In the genomic region with DNA sequence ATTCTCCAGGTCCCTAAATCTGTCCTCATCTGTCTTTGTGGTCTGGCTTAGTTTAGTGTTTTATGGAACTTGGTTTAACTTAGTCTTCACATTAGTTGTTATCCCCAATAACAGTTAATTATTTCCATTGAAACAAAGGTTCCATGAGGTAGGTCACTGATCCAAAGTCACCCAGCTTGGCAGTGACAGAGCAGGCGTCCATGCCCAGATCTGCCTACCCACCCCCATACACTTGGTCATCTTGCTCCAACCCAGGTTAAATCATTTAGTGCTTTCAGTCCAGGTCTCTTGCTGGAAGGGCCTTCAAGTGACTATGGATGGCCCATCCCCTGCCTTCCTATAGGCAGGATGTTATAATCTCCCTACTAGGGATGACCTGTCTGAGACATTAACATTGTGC, we compare ENCODE assay signal across 18 cellular contexts.
"Had no signal": no experiment of that assay in that cellular context is flagged by ENCODE, and none has a peak within 500 bp of the region (broad histone marks: within the 10 kb centered on the region; RNA-seq: fewer than 3 reads in every experiment).

No MANE protein-coding gene starts in this region.

- H3K9me3 ChIP-seq: esophagus squamous epithelium, gastroesophageal sphincter, testis, tibial nerve, upper lobe of right lung, vagina had no signal

- H3K9me3 Mint-ChIP-seq: dendritic cell treated with granulocyte-macrophage colony-stimulating factor and Interleukin-4, amounts not matched to agents 40 ng/mL and 50 ng/mL, for 4 days; nephron progenitor cell had no signal

- H3K36me3 ChIP-seq: esophagus squamous epithelium, gastroesophageal sphincter, tibial nerve, upper lobe of right lung, vagina had no signal

- H3K27ac ChIP-seq: esophagus squamous epithelium, gastroesophageal sphincter, testis, tibial nerve, upper lobe of right lung, vagina had no signal

- H3K4me3 ChIP-seq: esophagus squamous epithelium, gastroesophageal sphincter, lung, testis, tibial nerve, upper lobe of right lung, vagina had no signal

- H3K4me3 Mint-ChIP-seq: dendritic cell treated with granulocyte-macrophage colony-stimulating factor and Interleukin-4, amounts not matched to agents 40 ng/mL and 50 ng/mL, for 4 days; naive B cell; nephron progenitor cell had no signal

- H3K27me3 ChIP-seq: esophagus squamous epithelium, gastroesophageal sphincter, testis, tibial nerve, upper lobe of right lung, vagina had no signal

- H3K27ac Mint-ChIP-seq: dendritic cell treated with granulocyte-macrophage colony-stimulating factor and Interleukin-4, amounts not matched to agents 40 ng/mL and 50 ng/mL, for 4 days; naive B cell; nephron progenitor cell had no signal

- H3K4me1 ChIP-seq: upper lobe of right lung had no signal

- H3K4me1 Mint-ChIP-seq: naive B cell had no signal

- H3K27me3 Mint-ChIP-seq: dendritic cell treated with granulocyte-macrophage colony-stimulating factor and Interleukin-4, amounts not matched to agents 40 ng/mL and 50 ng/mL, for 4 days had no signal

- DNase-seq: esophagus squamous epithelium; foreskin fibroblast; glutamatergic neuron; islet precursor cell; left ventricle myocardium superior; mesendoderm; naive B cell; nephron progenitor cell; small intestine; stimulated activated CD4-positive, alpha-beta T cell treated with anti-CD3 and anti-CD28 coated beads, Interleukin-2, amount 100 ng/mL, for 48 hours; stimulated activated naive CD4-positive, alpha-beta T cell treated with Interleukin-2 at 50 U/mL for 16 hours; upper lobe of right lung had no signal

- H3K36me3 Mint-ChIP-seq: naive B cell had no signal

- ATAC-seq: gastroesophageal sphincter, upper lobe of right lung had no signal
